In genomic region chr17:28549274-28550132, GRCh38 we compare ENCODE assay signal across 8 cellular contexts. TPM values are rescaled to one million over a fixed set of nuclear protein-coding genes. Genes with fewer than 3 reads are reported as not detected.
DNase-seq lines count a peak whose midpoint lies in the region; ATAC-seq and TF ChIP-seq lines count a peak whose summit lies in the region.

No MANE protein-coding gene starts in this region.

- 32 to 62% (median 41%) methylated on average over 3 of the region's 3 CpGs for WGBS in spleen, 5 donors

- H3K4me2 ChIP-seq in KMS-11 (no peak overlapping the region; the same call in 1 of the 2 replicates), GM23338 (no peak overlapping the region)

- intact Hi-C loops in spleen (cut with DNase I; ENCODE audit: low total_unique reads): loop anchor here (5.0 kb wide), 1 partner anchor 63 kb away; the partner anchor contains the start of gene RSKR

- peak overlapping the region; percentile 31 for H3K4me3 Mint-ChIP-seq in activated T-cell treated with anti-CD3 and anti-CD28 coated beads, Interleukin-2, amount 50 U/mL, for 4 hours
- no peak overlapping the region; the same call in 2 of the 3 replicates for H3K4me3 Mint-ChIP-seq in GM23338

- peaks cover 53% of the 10 kb centered on the region for H3K4me1 Mint-ChIP-seq in activated T-cell treated with anti-CD3 and anti-CD28 coated beads, Interleukin-2, amount 50 U/mL, for 4 hours (ENCODE audit: low read depth)
- peaks cover 34% of the 10 kb centered on the region for H3K4me1 Mint-ChIP-seq in GM23338

- no peaks in the 10 kb centered on the region for H3F3A ChIP-seq in GM23338 (replicated peaks; ENCODE audit: low read depth)

- no peak overlapping the region for H3K27ac ChIP-seq in KMS-11
- peak overlapping the region; percentile 57 to 90 (median 84) for H3K27ac ChIP-seq in spleen
- no peak overlapping the region for H3K27ac ChIP-seq in GM23338 (ENCODE audit: low read depth)

- H3K9ac ChIP-seq in KMS-11: no peak overlapping the region

- H3K79me2 ChIP-seq in KMS-11 (ENCODE audit: insufficient read depth, low read depth) (no peaks in the 10 kb centered on the region), GM23338 (replicated peaks; ENCODE audit: insufficient read depth) (peaks cover 8% of the 10 kb centered on the region)

- H3K27ac Mint-ChIP-seq in GM23338: no peak overlapping the region

- peaks cover 12% of the 10 kb centered on the region for H3K36me3 Mint-ChIP-seq in activated T-cell treated with anti-CD3 and anti-CD28 coated beads, Interleukin-2, amount 50 U/mL, for 4 hours (ENCODE audit: insufficient read depth)
- peaks cover 11% of the 10 kb centered on the region for H3K36me3 Mint-ChIP-seq in GM23338 (ENCODE audit: low read depth)

- no peak overlapping the region for H2AFZ ChIP-seq in KMS-11 (ENCODE audit: low read depth)
- no peak overlapping the region for H2AFZ ChIP-seq in GM23338

- TF ChIP-seq CTCF in GM13976 (IDR thresholded peaks at IDR 0.05; ENCODE audit: borderline replicate concordance, control extremely low read depth, extremely low read depth, insufficient read depth, missing control alignments): no peak
- TF ChIP-seq CTCF in KMS-11 (conservative IDR thresholded peaks at IDR 0.05; ENCODE audit: low read depth, low read length): 0 out of 2 replicates have a peak, but pooled peaks have one; percentile 16
- TF ChIP-seq CTCF in spleen (IDR thresholded peaks at IDR 0.05 in 8 of 11, conservative IDR thresholded peaks at IDR 0.05 in 3 of 11): peak in 4 of 11 experiments; percentile 16 to 37 (median 28)
- no peak for TF ChIP-seq CTCF in GM23338 (conservative IDR thresholded peaks at IDR 0.05; ENCODE audit: low read depth in 2 of 2)

- no peak for TF ChIP-seq POLR2A in spleen (IDR thresholded peaks at IDR 0.05)

- H3K36me3 ChIP-seq in KMS-11 (ENCODE audit: insufficient read depth) (no peaks in the 10 kb centered on the region; the same call in 1 of the 2 replicates), spleen (peaks cover 0 to 36% (median 23%) of the 10 kb centered on the region in 6 donors), GM23338 (ENCODE audit: insufficient read depth) (no peaks in the 10 kb centered on the region)

- H3K4me1 ChIP-seq in KMS-11 (ENCODE audit: low read depth, poor library complexity, severe bottlenecking) (peaks cover 44% of the 10 kb centered on the region), spleen (peaks cover 38 to 79% (median 60%) of the 10 kb centered on the region in 6 donors), GM23338 (ENCODE audit: insufficient read depth) (peaks cover 16% of the 10 kb centered on the region; the same call in 1 of the 2 replicates)

- ATAC-seq in activated T-cell treated with anti-CD3 and anti-CD28 coated beads, Interleukin-2, amount 50 U/mL, for 4 hours: peak; percentile 53 to 58
- no peak for ATAC-seq in GM23338

- no peaks in the 10 kb centered on the region for H3K27me3 Mint-ChIP-seq in activated T-cell treated with anti-CD3 and anti-CD28 coated beads, Interleukin-2, amount 50 U/mL, for 4 hours (ENCODE audit: low read depth)
- peaks cover 21% of the 10 kb centered on the region for H3K27me3 Mint-ChIP-seq in GM23338 (ENCODE audit: insufficient read depth, low read depth, poor library complexity)

- H3K9me3 ChIP-seq in spleen: no peaks in the 10 kb centered on the region

- DNase-seq in GM13976 (ENCODE audit: low spot score) (peak; percentile 82), spleen (peak; percentile 83), HUDEP-2 (lab: John Stamatoyannopoulos, UW; ENCODE audit: unreplicated experiment in 76 of 76) (no peak), GM23338 (ENCODE audit: low spot score) (no peak), NCI-H2081 (lab: John Stamatoyannopoulos, UW) (no peak), NCI-H1694 treated with DMSO at 0.1 percent for 48 hours (lab: John Stamatoyannopoulos, UW) (no peak)
- DNase-seq in activated T-cell treated with anti-CD3 and anti-CD28 coated beads, Interleukin-2, amount 50 U/mL, for 4 hours: peak; percentile 28

- in situ Hi-C loops in GM13976 (cut with MboI; ENCODE audit: low sequenced_read_pairs, unreplicated experiment): loop anchor here (10.0 kb wide), 1 partner anchor 55 kb away; no protein-coding TSS in a partner anchor

- H3K9me2 ChIP-seq in GM23338 (ENCODE audit: insufficient read depth): no peaks in the 10 kb centered on the region

- no peaks in the 10 kb centered on the region for H3K9me3 Mint-ChIP-seq in activated T-cell treated with anti-CD3 and anti-CD28 coated beads, Interleukin-2, amount 50 U/mL, for 4 hours
- no peaks in the 10 kb centered on the region; the same call in 2 of the 3 replicates for H3K9me3 Mint-ChIP-seq in GM23338

- no peak overlapping the region for H3K4me3 ChIP-seq in KMS-11 (IDR thresholded peaks at IDR 0.05; ENCODE audit: insufficient read depth, low read depth, low read length)
- H3K4me3 ChIP-seq in spleen: peak overlapping the region in 1 of 8 donors; percentile 20
- no peak overlapping the region for H3K4me3 ChIP-seq in GM23338

- 0 out of 2 replicates have a peak, but pooled peaks cover 8% of the 10 kb centered on the region for H3K27me3 ChIP-seq in KMS-11 (ENCODE audit: insufficient read depth, low read depth)
- no peaks in the 10 kb centered on the region for H3K27me3 ChIP-seq in spleen (replicated peaks in 1 of 7)
- no peaks in the 10 kb centered on the region for H3K27me3 ChIP-seq in GM23338 (ENCODE audit: insufficient read depth)

- no peaks in the 10 kb centered on the region for H4K20me1 ChIP-seq in KMS-11 (ENCODE audit: insufficient read depth)
- no peaks in the 10 kb centered on the region; the same call in 1 of the 2 replicates for H4K20me1 ChIP-seq in GM23338 (replicated peaks; ENCODE audit: insufficient read depth)

TF ChIP-seq in GM23338, 12 proteins besides CTCF, POLR2A, EP300 and RAD21:
- TF ChIP-seq EZH2 (IDR thresholded peaks at IDR 0.05; ENCODE audit: low read depth, unreplicated experiment) (no peak), ZNF114 (CRISPR knock-in tag; IDR thresholded peaks at IDR 0.05) (no peak), ETS1 (IDR thresholded peaks at IDR 0.05) (no peak), JUNB (IDR thresholded peaks at IDR 0.05; ENCODE audit: unreplicated experiment) (no peak), STAT1 (IDR thresholded peaks at IDR 0.05; ENCODE audit: unreplicated experiment) (no peak)
TF ChIP-seq in GM23338: peak in this region for 0.

RNA-seq across cellular contexts. Expression of gene UNC119, which starts 2.9 kb away (rescaled TPM):
- total RNA-seq in activated T-cell treated with anti-CD3 and anti-CD28 coated beads, Interleukin-2, amount 50 U/mL, for 4 hours: 10 to 100 TPM; 21.7 to 26.0 (median 21.8) TPM
- total RNA-seq in spleen: 10 to 100 TPM; 41.5 to 76.0 (median 65.7) TPM
- polyA plus RNA-seq in spleen (10 to 100 TPM; 52.9 to 68.6 (median 59.1) TPM), GM23338 (2016; fragmentation: Nextera tagmentation; extraction: Ambion mirVana) (36.9 and 39.0 TPM in 2 replicates)
- 78.4 and 93.5 TPM in 2 replicates for total RNA-seq in GM23338 (2014; rRNA removed; shearing (Covaris generic))

RNA-seq across cellular contexts. Expression of gene PIGS, which starts 21.8 kb away (rescaled TPM):
- total RNA-seq in activated T-cell treated with anti-CD3 and anti-CD28 coated beads, Interleukin-2, amount 50 U/mL, for 4 hours: 10 to 100 TPM; 47.0 to 49.9 (median 48.3) TPM
- total RNA-seq in spleen: 10 to 100 TPM; 43.7 to 77.6 (median 56.4) TPM
- polyA plus RNA-seq in spleen (10 to 100 TPM; 13.3 to 21.4 (median 17.6) TPM), GM23338 (2016; fragmentation: Nextera tagmentation; extraction: Ambion mirVana) (15.5 and 16.4 TPM in 2 replicates)
- total RNA-seq in GM23338 (2014; rRNA removed; shearing (Covaris generic)): 52.1 and 53.2 TPM in 2 replicates

RNA-seq across cellular contexts. Expression of gene ALDOC, which starts 27.2 kb away (rescaled TPM):
- total RNA-seq in activated T-cell treated with anti-CD3 and anti-CD28 coated beads, Interleukin-2, amount 50 U/mL, for 4 hours: 10 to 100 TPM; 12.4 to 18.4 (median 16.5) TPM
- 10 to 100 TPM; 18.1 to 64.4 (median 40.3) TPM for total RNA-seq in spleen
- polyA plus RNA-seq in spleen: 10 to 100 TPM; 16.9 to 24.8 (median 19.1) TPM
- total RNA-seq in GM23338 (2014; rRNA removed; shearing (Covaris generic)): 157 and 183 TPM in 2 replicates
- polyA plus RNA-seq in GM23338 (2016; fragmentation: Nextera tagmentation; extraction: Ambion mirVana): 33.3 and 33.5 TPM in 2 replicates

RNA-seq across cellular contexts. Expression of gene FOXN1, which starts 43.4 kb away (rescaled TPM):
- total RNA-seq in activated T-cell treated with anti-CD3 and anti-CD28 coated beads, Interleukin-2, amount 50 U/mL, for 4 hours: not detected
- total RNA-seq in spleen: not detected
- polyA plus RNA-seq in spleen: not detected
- total RNA-seq in GM23338 (2014; rRNA removed; shearing (Covaris generic)): not detected in 2 replicates
- not detected in 2 replicates for polyA plus RNA-seq in GM23338 (2016; fragmentation: Nextera tagmentation; extraction: Ambion mirVana)

RNA-seq across cellular contexts. Expression of gene SPAG5, which starts 49.3 kb away (rescaled TPM):
- total RNA-seq in activated T-cell treated with anti-CD3 and anti-CD28 coated beads, Interleukin-2, amount 50 U/mL, for 4 hours: 10 to 100 TPM; 23.8 to 30.4 (median 30.1) TPM
- 10 to 100 TPM in 5 of 7 donors, 1 to 10 TPM in 2; 6.2 to 19.7 (median 14.3) TPM for total RNA-seq in spleen
- polyA plus RNA-seq in spleen (10 to 100 TPM in 2 of 3 donors, 1 to 10 TPM in 1; 9.6 to 18.0 (median 14.9) TPM), GM23338 (2016; fragmentation: Nextera tagmentation; extraction: Ambion mirVana) (99.3 and 104 TPM in 2 replicates)
- 87.3 and 99.6 TPM in 2 replicates for total RNA-seq in GM23338 (2014; rRNA removed; shearing (Covaris generic))

Comparison
In these comparisons a context has a peak if more than half of its experiments do, and no peak if none do; other contexts are left out.
1. DNase-seq: peak in GM13976 (single experiment), activated T-cell treated with anti-CD3 and anti-CD28 coated beads, Interleukin-2, amount 50 U/mL, for 4 hours (single experiment) and spleen (single experiment); none in HUDEP-2 (0 of 76), GM23338 (single experiment), NCI-H2081 (0 of 2) and NCI-H1694 treated with DMSO at 0.1 percent for 48 hours (single experiment).
2. H3K27ac ChIP-seq: peak in spleen (8 of 8); none in KMS-11 (single experiment) and GM23338 (single experiment).